Comparison of ENCODE assay signal across 1 cellular context in the genomic region with DNA sequence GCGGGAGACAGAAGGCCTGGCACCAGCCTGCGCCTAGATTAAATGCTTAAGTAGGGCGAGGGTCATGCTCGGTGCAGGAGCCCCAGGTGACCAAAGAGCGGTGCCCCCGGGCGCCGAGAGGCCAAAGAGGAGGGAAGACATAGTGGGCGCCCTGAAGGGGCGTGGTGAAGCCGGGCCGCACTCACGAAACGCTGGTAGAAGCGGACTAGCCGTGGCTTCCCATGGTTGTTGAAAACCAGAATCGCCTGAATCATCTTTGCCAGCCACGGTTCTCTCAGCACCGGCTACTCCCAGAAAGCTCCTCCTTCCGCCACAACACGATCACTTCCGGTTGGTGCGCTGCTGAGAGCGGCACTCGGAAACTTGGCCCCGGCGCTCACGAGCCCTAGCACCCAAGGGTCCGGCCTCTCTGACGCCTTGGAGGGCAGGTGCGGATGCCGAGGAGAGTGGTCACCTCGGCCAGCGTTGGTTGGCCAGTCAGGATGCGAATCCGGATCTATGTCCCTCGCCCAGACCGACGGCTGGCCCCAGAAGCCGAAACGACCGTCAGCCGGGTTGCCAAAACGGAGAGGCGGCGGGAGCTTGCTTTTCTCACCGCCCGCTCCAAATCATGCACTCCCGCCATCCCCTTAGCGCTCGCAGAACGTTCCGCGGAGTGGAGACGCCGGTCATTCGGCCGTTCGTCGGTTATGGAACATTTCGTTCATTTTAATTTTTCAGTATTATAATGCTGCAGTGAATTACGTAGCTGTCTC.
TF ChIP-seq lines count a peak whose summit lies in the region.

Gene AP3S2 (minus strand): TSS at position 299 of the 755 bp plus-strand sequence. CDS start 45 bp downstream, at position 254.

TF ChIP-seq in HepG2, 621 proteins besides CTCF, POLR2A, EP300 and RAD21 (continued from another document and continues in another):
- TF ChIP-seq, protein P1, sequence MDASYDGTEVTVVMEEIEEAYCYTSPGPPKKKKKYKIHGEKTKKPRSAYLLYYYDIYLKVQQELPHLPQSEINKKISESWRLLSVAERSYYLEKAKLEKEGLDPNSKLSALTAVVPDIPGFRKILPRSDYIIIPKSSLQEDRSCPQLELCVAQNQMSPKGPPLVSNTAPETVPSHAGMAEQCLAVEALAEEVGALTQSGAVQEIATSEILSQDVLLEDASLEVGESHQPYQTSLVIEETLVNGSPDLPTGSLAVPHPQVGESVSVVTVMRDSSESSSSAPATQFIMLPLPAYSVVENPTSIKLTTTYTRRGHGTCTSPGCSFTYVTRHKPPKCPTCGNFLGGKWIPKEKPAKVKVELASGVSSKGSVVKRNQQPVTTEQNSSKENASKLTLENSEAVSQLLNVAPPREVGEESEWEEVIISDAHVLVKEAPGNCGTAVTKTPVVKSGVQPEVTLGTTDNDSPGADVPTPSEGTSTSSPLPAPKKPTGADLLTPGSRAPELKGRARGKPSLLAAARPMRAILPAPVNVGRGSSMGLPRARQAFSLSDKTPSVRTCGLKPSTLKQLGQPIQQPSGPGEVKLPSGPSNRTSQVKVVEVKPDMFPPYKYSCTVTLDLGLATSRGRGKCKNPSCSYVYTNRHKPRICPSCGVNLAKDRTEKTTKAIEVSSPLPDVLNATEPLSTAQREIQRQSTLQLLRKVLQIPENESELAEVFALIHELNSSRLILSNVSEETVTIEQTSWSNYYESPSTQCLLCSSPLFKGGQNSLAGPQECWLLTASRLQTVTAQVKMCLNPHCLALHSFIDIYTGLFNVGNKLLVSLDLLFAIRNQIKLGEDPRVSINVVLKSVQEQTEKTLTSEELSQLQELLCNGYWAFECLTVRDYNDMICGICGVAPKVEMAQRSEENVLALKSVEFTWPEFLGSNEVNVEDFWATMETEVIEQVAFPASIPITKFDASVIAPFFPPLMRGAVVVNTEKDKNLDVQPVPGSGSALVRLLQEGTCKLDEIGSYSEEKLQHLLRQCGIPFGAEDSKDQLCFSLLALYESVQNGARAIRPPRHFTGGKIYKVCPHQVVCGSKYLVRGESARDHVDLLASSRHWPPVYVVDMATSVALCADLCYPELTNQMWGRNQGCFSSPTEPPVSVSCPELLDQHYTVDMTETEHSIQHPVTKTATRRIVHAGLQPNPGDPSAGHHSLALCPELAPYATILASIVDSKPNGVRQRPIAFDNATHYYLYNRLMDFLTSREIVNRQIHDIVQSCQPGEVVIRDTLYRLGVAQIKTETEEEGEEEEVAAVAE (CRISPR knock-in tag; IDR thresholded peaks at IDR 0.05; ENCODE audit: borderline replicate concordance) = peak; percentile 91
- TF ChIP-seq, protein P2, sequence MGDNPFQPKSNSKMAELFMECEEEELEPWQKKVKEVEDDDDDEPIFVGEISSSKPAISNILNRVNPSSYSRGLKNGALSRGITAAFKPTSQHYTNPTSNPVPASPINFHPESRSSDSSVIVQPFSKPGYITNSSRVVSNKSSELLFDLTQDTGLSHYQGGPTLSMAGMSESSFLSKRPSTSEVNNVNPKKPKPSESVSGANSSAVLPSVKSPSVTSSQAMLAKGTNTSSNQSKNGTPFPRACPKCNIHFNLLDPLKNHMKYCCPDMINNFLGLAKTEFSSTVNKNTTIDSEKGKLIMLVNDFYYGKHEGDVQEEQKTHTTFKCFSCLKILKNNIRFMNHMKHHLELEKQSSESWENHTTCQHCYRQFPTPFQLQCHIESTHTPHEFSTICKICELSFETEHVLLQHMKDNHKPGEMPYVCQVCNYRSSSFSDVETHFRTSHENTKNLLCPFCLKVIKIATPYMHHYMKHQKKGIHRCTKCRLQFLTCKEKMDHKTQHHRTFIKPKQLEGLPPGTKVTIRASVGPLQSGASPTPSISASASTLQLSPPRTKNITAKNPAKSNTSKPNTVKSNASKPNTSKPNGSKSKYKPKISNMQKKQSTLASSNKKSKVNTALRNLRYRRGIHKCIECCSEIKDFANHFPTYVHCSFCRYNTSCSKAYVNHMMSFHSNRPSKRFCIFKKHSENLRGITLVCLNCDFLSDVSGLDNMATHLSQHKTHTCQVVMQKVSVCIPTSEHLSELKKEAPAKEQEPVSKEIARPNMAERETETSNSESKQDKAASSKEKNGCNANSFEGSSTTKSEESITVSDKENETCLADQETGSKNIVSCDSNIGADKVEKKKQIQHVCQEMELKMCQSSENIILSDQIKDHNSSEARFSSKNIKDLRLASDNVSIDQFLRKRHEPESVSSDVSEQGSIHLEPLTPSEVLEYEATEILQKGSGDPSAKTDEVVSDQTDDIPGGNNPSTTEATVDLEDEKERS (CRISPR knock-in tag; IDR thresholded peaks at IDR 0.05) = peak; percentile 80
- peak; percentile 70; the same call in 1 of the 2 replicates for TF ChIP-seq ARID2 (CRISPR knock-in tag; IDR thresholded peaks at IDR 0.05; ENCODE audit: borderline replicate concordance)
- no peak for TF ChIP-seq KAT2B (IDR thresholded peaks at IDR 0.05; ENCODE audit: borderline replicate concordance, low read depth, low read length)
- no peak; the same call in 1 of the 2 replicates for TF ChIP-seq FOXJ3 (CRISPR knock-in tag; IDR thresholded peaks at IDR 0.05; ENCODE audit: borderline replicate concordance)
- TF ChIP-seq, protein P3, sequence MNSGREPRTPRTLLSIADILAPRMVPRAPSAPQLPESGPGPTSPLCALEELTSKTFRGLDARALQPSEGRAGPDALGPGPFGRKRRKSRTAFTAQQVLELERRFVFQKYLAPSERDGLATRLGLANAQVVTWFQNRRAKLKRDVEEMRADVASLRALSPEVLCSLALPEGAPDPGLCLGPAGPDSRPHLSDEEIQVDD (CRISPR knock-in tag; IDR thresholded peaks at IDR 0.05; ENCODE audit: borderline replicate concordance) = peak; percentile 26; the same call in 1 of the 2 replicates
- peak; percentile 97 for TF ChIP-seq TGIF2 (CRISPR knock-in tag; IDR thresholded peaks at IDR 0.05)
- no peak for TF ChIP-seq ZNF530 (CRISPR knock-in tag; IDR thresholded peaks at IDR 0.05; ENCODE audit: low read depth)
- peak; percentile 92 for TF ChIP-seq RNF2 (conservative IDR thresholded peaks at IDR 0.05; ENCODE audit: low read depth)
- peak; percentile 99 for TF ChIP-seq KAT8 (CRISPR knock-in tag; IDR thresholded peaks at IDR 0.05)
- TF ChIP-seq TMF1 (CRISPR knock-in tag; IDR thresholded peaks at IDR 0.05; ENCODE audit: low read depth) = peak; percentile 85
- no peak for TF ChIP-seq LCORL (IDR thresholded peaks at IDR 0.05)
- TF ChIP-seq LCORL (CRISPR knock-in tag; IDR thresholded peaks at IDR 0.05) = peak; percentile 95
- TF ChIP-seq RBFOX2 (IDR thresholded peaks at IDR 0.05; ENCODE audit: low read depth, low read length) = peak; percentile 85
- peak; percentile 93 for TF ChIP-seq SMAD3 (CRISPR knock-in tag; IDR thresholded peaks at IDR 0.05)
- peak; percentile 62; the same call in 1 of the 2 replicates for TF ChIP-seq ZNF713 (CRISPR knock-in tag; IDR thresholded peaks at IDR 0.05)
- TF ChIP-seq ZNF441 (CRISPR knock-in tag; IDR thresholded peaks at IDR 0.05; ENCODE audit: borderline replicate concordance) = peak; percentile 87; the same call in 1 of the 2 replicates
- TF ChIP-seq AHR (CRISPR knock-in tag; IDR thresholded peaks at IDR 0.05) = peak; percentile 99
- TF ChIP-seq ZNF331 (CRISPR knock-in tag; IDR thresholded peaks at IDR 0.05) = peak; percentile 98
- TF ChIP-seq ZNF841 (CRISPR knock-in tag; IDR thresholded peaks at IDR 0.05; ENCODE audit: borderline replicate concordance) = no peak
- no peak; the same call in 1 of the 2 replicates for TF ChIP-seq GTF3A (CRISPR knock-in tag; conservative IDR thresholded peaks at IDR 0.05)
- TF ChIP-seq NCOA5 (CRISPR knock-in tag; IDR thresholded peaks at IDR 0.05) = no peak
- TF ChIP-seq THYN1 (CRISPR knock-in tag; IDR thresholded peaks at IDR 0.05; ENCODE audit: borderline replicate concordance, low read depth) = peak; percentile 57; the same call in 1 of the 2 replicates
- TF ChIP-seq SRF (IDR thresholded peaks at IDR 0.05; ENCODE audit: low read depth, low read length) = peak; percentile 77; the same call in 1 of the 2 replicates
- peak; percentile 37; the same call in 1 of the 2 replicates for TF ChIP-seq ZNF275 (CRISPR knock-in tag; IDR thresholded peaks at IDR 0.05; ENCODE audit: borderline replicate concordance)
- peak; percentile 79; the same call in 1 of the 2 replicates for TF ChIP-seq ZNF747 (CRISPR knock-in tag; IDR thresholded peaks at IDR 0.05; ENCODE audit: borderline replicate concordance)
- peak; percentile 46; the same call in 1 of the 2 replicates for TF ChIP-seq DR1 (CRISPR knock-in tag; IDR thresholded peaks at IDR 0.05)
- peak; percentile 97 for TF ChIP-seq ZNF605 (CRISPR knock-in tag; IDR thresholded peaks at IDR 0.05)
- no peak for TF ChIP-seq HDAC6 (IDR thresholded peaks at IDR 0.05; ENCODE audit: low read depth, low read length)
- TF ChIP-seq MED1 (CRISPR knock-in tag; IDR thresholded peaks at IDR 0.05) = peak; percentile 84
- no peak for TF ChIP-seq ZNF234 (CRISPR knock-in tag; conservative IDR thresholded peaks at IDR 0.05)
- TF ChIP-seq STAT6 (CRISPR knock-in tag; IDR thresholded peaks at IDR 0.05; ENCODE audit: borderline replicate concordance) = peak; percentile 96; the same call in 1 of the 2 replicates
- TF ChIP-seq JDP2 (CRISPR knock-in tag; IDR thresholded peaks at IDR 0.05; ENCODE audit: borderline replicate concordance) = no peak
- TF ChIP-seq HOXA5 (CRISPR knock-in tag; IDR thresholded peaks at IDR 0.05) = peak; percentile 96
- TF ChIP-seq, protein P4, sequence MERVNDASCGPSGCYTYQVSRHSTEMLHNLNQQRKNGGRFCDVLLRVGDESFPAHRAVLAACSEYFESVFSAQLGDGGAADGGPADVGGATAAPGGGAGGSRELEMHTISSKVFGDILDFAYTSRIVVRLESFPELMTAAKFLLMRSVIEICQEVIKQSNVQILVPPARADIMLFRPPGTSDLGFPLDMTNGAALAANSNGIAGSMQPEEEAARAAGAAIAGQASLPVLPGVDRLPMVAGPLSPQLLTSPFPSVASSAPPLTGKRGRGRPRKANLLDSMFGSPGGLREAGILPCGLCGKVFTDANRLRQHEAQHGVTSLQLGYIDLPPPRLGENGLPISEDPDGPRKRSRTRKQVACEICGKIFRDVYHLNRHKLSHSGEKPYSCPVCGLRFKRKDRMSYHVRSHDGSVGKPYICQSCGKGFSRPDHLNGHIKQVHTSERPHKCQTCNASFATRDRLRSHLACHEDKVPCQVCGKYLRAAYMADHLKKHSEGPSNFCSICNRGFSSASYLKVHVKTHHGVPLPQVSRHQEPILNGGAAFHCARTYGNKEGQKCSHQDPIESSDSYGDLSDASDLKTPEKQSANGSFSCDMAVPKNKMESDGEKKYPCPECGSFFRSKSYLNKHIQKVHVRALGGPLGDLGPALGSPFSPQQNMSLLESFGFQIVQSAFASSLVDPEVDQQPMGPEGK (CRISPR knock-in tag; IDR thresholded peaks at IDR 0.05) = peak; percentile 65
- TF ChIP-seq, protein P5, sequence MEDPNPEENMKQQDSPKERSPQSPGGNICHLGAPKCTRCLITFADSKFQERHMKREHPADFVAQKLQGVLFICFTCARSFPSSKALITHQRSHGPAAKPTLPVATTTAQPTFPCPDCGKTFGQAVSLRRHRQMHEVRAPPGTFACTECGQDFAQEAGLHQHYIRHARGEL (CRISPR knock-in tag; IDR thresholded peaks at IDR 0.05) = no peak
- TF ChIP-seq ZNF333 (CRISPR knock-in tag; IDR thresholded peaks at IDR 0.05; ENCODE audit: borderline replicate concordance) = no peak; the same call in 1 of the 2 replicates
- TF ChIP-seq, protein P6, sequence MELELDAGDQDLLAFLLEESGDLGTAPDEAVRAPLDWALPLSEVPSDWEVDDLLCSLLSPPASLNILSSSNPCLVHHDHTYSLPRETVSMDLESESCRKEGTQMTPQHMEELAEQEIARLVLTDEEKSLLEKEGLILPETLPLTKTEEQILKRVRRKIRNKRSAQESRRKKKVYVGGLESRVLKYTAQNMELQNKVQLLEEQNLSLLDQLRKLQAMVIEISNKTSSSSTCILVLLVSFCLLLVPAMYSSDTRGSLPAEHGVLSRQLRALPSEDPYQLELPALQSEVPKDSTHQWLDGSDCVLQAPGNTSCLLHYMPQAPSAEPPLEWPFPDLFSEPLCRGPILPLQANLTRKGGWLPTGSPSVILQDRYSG (CRISPR knock-in tag; IDR thresholded peaks at IDR 0.05) = no peak
- TF ChIP-seq NR2F1 (CRISPR knock-in tag; IDR thresholded peaks at IDR 0.05) = peak in 1 of 2 experiments; percentile 49; a peak in 1 of 4 replicates
- peak; percentile 97 for TF ChIP-seq TAF1 (CRISPR knock-in tag; IDR thresholded peaks at IDR 0.05)
- peak; percentile 57; the same call in 1 of the 2 replicates for TF ChIP-seq SP2 (CRISPR knock-in tag; IDR thresholded peaks at IDR 0.05)
- TF ChIP-seq FOXO1 (CRISPR knock-in tag; IDR thresholded peaks at IDR 0.05) = peak; percentile 81
- TF ChIP-seq KDM5B (CRISPR knock-in tag; IDR thresholded peaks at IDR 0.05; ENCODE audit: borderline replicate concordance) = peak; percentile 90
- TF ChIP-seq ZNF567 (CRISPR knock-in tag; IDR thresholded peaks at IDR 0.05; ENCODE audit: borderline replicate concordance) = peak; percentile 97; the same call in 1 of the 2 replicates
- no peak for TF ChIP-seq CENPX (CRISPR knock-in tag; IDR thresholded peaks at IDR 0.05)
- peak; percentile 99 for TF ChIP-seq GATAD1 (CRISPR knock-in tag; IDR thresholded peaks at IDR 0.05)
- no peak for TF ChIP-seq SCMH1 (CRISPR knock-in tag; IDR thresholded peaks at IDR 0.05; ENCODE audit: borderline replicate concordance)
